ENCODE assay signal across 25 cellular contexts in the genomic region with DNA sequence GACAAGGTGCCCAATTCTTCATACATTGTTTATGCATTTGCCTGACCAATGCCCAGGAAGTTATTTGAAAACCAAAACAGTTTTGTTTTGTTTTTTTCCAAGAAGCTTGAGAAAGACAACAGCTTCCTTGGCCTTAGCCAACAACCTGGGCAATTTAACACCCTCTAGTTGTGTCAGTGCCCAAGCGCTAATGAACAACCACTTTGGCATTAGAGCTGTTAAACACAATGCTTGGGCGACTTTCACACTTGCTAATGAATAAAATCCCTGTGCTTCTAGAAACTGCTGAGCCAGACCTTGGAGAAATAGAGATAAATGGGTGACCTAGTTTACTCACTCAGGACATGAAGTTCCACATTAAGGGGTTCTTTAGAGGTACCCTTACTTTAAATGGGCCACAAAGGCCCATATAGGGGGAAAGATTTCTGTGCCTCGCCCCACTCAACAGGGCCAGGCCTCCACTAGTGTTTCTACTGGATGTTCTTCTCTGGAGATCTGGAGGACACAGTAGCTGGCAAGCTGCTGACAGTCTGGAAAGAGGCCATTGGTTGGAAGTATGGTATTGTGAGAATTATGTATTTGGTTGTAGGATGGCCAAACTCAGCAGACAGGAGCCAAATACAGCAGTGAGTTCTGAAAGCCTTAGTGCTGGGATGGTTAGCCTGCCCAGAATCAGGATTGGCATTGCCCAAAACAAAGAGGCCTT.
DNase-seq lines count a peak whose midpoint lies in the region; ATAC-seq and TF ChIP-seq lines count a peak whose summit lies in the region.
"Had no signal": no experiment of that assay in that cellular context is flagged by ENCODE, and none has a peak within 500 bp of the region (broad histone marks: within the 10 kb centered on the region; RNA-seq: fewer than 3 reads in every experiment).

No MANE protein-coding gene starts in this region.

- intact Hi-C loops in activated CD4-positive, alpha-beta T cell treated with anti-CD3 and anti-CD28 coated beads, Interleukin-2, amount 10 ng/mL, durations not matched to agents 24 days and 14 days (cut with micrococcal nuclease), result no loop called here
- intact Hi-C loops in gastrocnemius medialis (cut with DNase I; ENCODE audit: low total_unique reads), result no loop called here
- intact Hi-C loops in esophagus squamous epithelium (cut with DNase I), result no loop called here

- peaks cover 54% of the 10 kb centered on the region for H3K36me3 ChIP-seq in CD8-positive, alpha-beta memory T cell (ENCODE audit: insufficient read depth, low read length)
- H3K36me3 ChIP-seq in gastrocnemius medialis (no peaks in the 10 kb centered on the region), esophagus squamous epithelium (peaks cover 0 to 60% (median 0%) of the 10 kb centered on the region in 3 donors)
- H3K36me3 ChIP-seq: BE2C, neural progenitor cell had no signal

- ATAC-seq in gastrocnemius medialis, result no peak
- ATAC-seq: PC-3; psoas muscle; stimulated activated naive CD8-positive, alpha-beta T cell treated with anti-CD3 and anti-CD28 coated beads, Interleukin-15, Interleukin-2, amounts not matched to agents 100 U/mL and 50 U/mL, for 24 hours had no signal

- no peaks in the 10 kb centered on the region for H3K9me3 ChIP-seq in CD8-positive, alpha-beta memory T cell (ENCODE audit: low read length)
- H3K9me3 ChIP-seq in gastrocnemius medialis (no peaks in the 10 kb centered on the region), esophagus squamous epithelium (no peaks in the 10 kb centered on the region)
- H3K9me3 ChIP-seq: BE2C, psoas muscle had no signal

- no peaks in the 10 kb centered on the region for H3K27me3 Mint-ChIP-seq in activated CD4-positive, alpha-beta T cell treated with anti-CD3 and anti-CD28 coated beads, Interleukin-2, amount 10 ng/mL, durations not matched to agents 24 days and 14 days
- H3K27me3 Mint-ChIP-seq in activated CD4-positive, alpha-beta T cell treated with anti-CD3 and anti-CD28 coated beads, Interleukin-2, amount 10 ng/mL, durations not matched to agents 7 days and 5 days, result no peaks in the 10 kb centered on the region
- H3K27me3 Mint-ChIP-seq in CD8-positive, alpha-beta memory T cell, result no peaks in the 10 kb centered on the region
- H3K27me3 Mint-ChIP-seq: brain had no signal

- peaks cover 61% of the 10 kb centered on the region for H3K36me3 Mint-ChIP-seq in activated CD4-positive, alpha-beta T cell treated with anti-CD3 and anti-CD28 coated beads, Interleukin-2, amount 10 ng/mL, durations not matched to agents 24 days and 14 days (ENCODE audit: low read depth)
- H3K36me3 Mint-ChIP-seq in activated CD4-positive, alpha-beta T cell treated with anti-CD3 and anti-CD28 coated beads, Interleukin-2, amount 10 ng/mL, durations not matched to agents 7 days and 5 days (ENCODE audit: low read depth), result peaks cover 78% of the 10 kb centered on the region
- H3K36me3 Mint-ChIP-seq in CD8-positive, alpha-beta memory T cell, result peaks cover 14 to 91% (median 35%) of the 10 kb centered on the region in 3 donors
- H3K36me3 Mint-ChIP-seq: brain, neural progenitor cell had no signal

- no peaks in the 10 kb centered on the region for H3K27me3 ChIP-seq in CD8-positive, alpha-beta memory T cell (ENCODE audit: insufficient read depth, low read length, poor library complexity, severe bottlenecking)
- H3K27me3 ChIP-seq in gastrocnemius medialis, result no peaks in the 10 kb centered on the region
- H3K27me3 ChIP-seq in esophagus squamous epithelium, result no peaks in the 10 kb centered on the region
- H3K27me3 ChIP-seq: neural progenitor cell had no signal

- no peak for TF ChIP-seq CTCF in coronary artery (IDR thresholded peaks at IDR 0.05)
- TF ChIP-seq CTCF in gastrocnemius medialis (IDR thresholded peaks at IDR 0.05 in 4 of 5, conservative IDR thresholded peaks at IDR 0.05 in 1 of 5), result no peak
- no peak for TF ChIP-seq CTCF in esophagus squamous epithelium (IDR thresholded peaks at IDR 0.05)

- no peak overlapping the region for H3K4me3 Mint-ChIP-seq in activated CD4-positive, alpha-beta T cell treated with anti-CD3 and anti-CD28 coated beads, Interleukin-2, amount 10 ng/mL, durations not matched to agents 24 days and 14 days
- no peak overlapping the region for H3K4me3 Mint-ChIP-seq in activated CD4-positive, alpha-beta T cell treated with anti-CD3 and anti-CD28 coated beads, Interleukin-2, amount 10 ng/mL, durations not matched to agents 7 days and 5 days
- H3K4me3 Mint-ChIP-seq in CD8-positive, alpha-beta memory T cell, result no peak overlapping the region
- H3K4me3 Mint-ChIP-seq: brain, neural progenitor cell had no signal

- H3K9me3 Mint-ChIP-seq in activated CD4-positive, alpha-beta T cell treated with anti-CD3 and anti-CD28 coated beads, Interleukin-2, amount 10 ng/mL, durations not matched to agents 24 days and 14 days, result no peaks in the 10 kb centered on the region
- no peaks in the 10 kb centered on the region for H3K9me3 Mint-ChIP-seq in activated CD4-positive, alpha-beta T cell treated with anti-CD3 and anti-CD28 coated beads, Interleukin-2, amount 10 ng/mL, durations not matched to agents 7 days and 5 days
- no peaks in the 10 kb centered on the region for H3K9me3 Mint-ChIP-seq in CD8-positive, alpha-beta memory T cell
- H3K9me3 Mint-ChIP-seq: brain had no signal

- no peak for DNase-seq in activated CD4-positive, alpha-beta T cell treated with anti-CD3 and anti-CD28 coated beads, Interleukin-2, amount 10 ng/mL, durations not matched to agents 24 days and 14 days
- DNase-seq in activated CD4-positive, alpha-beta T cell treated with anti-CD3 and anti-CD28 coated beads, Interleukin-2, amount 10 ng/mL, durations not matched to agents 7 days and 5 days, result no peak
- no peak for DNase-seq in CD8-positive, alpha-beta memory T cell
- DNase-seq in cerebellar cortex (ENCODE audit: low spot score) (peak; percentile 2), midbrain (lab: John Stamatoyannopoulos, UW) (peak; percentile 29), coronary artery (ENCODE audit: low spot score) (no peak), gastrocnemius medialis (no peak), esophagus squamous epithelium (lab: John Stamatoyannopoulos, UW) (no peak)
- DNase-seq: activated CD4-positive, alpha-beta T cell treated with anti-CD3 and anti-CD28 coated beads for 48 hours; activated naive CD4-positive, alpha-beta T cell treated with anti-CD3 and anti-CD28 coated beads, Interleukin-2, amount 50 U/mL, for 16 hours; BE2C; EL; H7; NCI-H1417 treated with DMSO at 0.1 percent for 48 hours; NCI-H526 treated with DMSO at 0.1 percent for 48 hours; PC-3; psoas muscle; SIG-M5; stimulated activated CD4-positive, alpha-beta T cell treated with anti-CD3 and anti-CD28 coated beads, Interleukin-2, amount 100 ng/mL, for 48 hours; stimulated activated naive CD8-positive, alpha-beta T cell treated with anti-CD3 and anti-CD28 coated beads, Interleukin-15, Interleukin-2, amounts not matched to agents 100 U/mL and 50 U/mL, for 24 hours had no signal

- H3K4me3 ChIP-seq in CD8-positive, alpha-beta memory T cell (ENCODE audit: low read length), result no peak overlapping the region
- H3K4me3 ChIP-seq in coronary artery (no peak overlapping the region), gastrocnemius medialis (no peak overlapping the region), esophagus squamous epithelium (no peak overlapping the region)
- H3K4me3 ChIP-seq: neural progenitor cell, psoas muscle, smooth muscle cell had no signal

- no peak for TF ChIP-seq POLR2A in gastrocnemius medialis (IDR thresholded peaks at IDR 0.05)
- TF ChIP-seq POLR2A in esophagus squamous epithelium (IDR thresholded peaks at IDR 0.05), result no peak

- CTCF ChIA-PET in activated CD4-positive, alpha-beta T cell treated with anti-CD3 and anti-CD28 coated beads, Interleukin-2, amount 10 ng/mL, durations not matched to agents 7 days and 5 days (lab: Charles Lee), result no interaction called here
- CTCF ChIA-PET in CD8-positive, alpha-beta memory T cell (lab: Charles Lee), result no interaction called here

- no peak overlapping the region for H3K27ac ChIP-seq in CD8-positive, alpha-beta memory T cell (ENCODE audit: low read depth, low read length)
- no peak overlapping the region for H3K27ac ChIP-seq in coronary artery
- H3K27ac ChIP-seq in gastrocnemius medialis, result no peak overlapping the region
- no peak overlapping the region for H3K27ac ChIP-seq in esophagus squamous epithelium
- H3K27ac ChIP-seq: 22Rv1, epithelial cell of prostate, neural progenitor cell, psoas muscle had no signal

- H3K27ac Mint-ChIP-seq in activated CD4-positive, alpha-beta T cell treated with anti-CD3 and anti-CD28 coated beads, Interleukin-2, amount 10 ng/mL, durations not matched to agents 24 days and 14 days, result peak overlapping the region; percentile 25
- H3K27ac Mint-ChIP-seq in activated CD4-positive, alpha-beta T cell treated with anti-CD3 and anti-CD28 coated beads, Interleukin-2, amount 10 ng/mL, durations not matched to agents 7 days and 5 days, result no peak overlapping the region
- peak overlapping the region in 5 of 8 donors; percentile 60 to 93 (median 76) for H3K27ac Mint-ChIP-seq in CD8-positive, alpha-beta memory T cell

- in situ Hi-C loops in gastrocnemius medialis (cut with MboI; ENCODE audit: low sequenced_read_pairs in 4 of 4), result no loop called here

- WGBS in esophagus squamous epithelium, 2 donors, result 85 to 86% methylated on average over 3 of the region's 3 CpGs

- H3K4me1 Mint-ChIP-seq in activated CD4-positive, alpha-beta T cell treated with anti-CD3 and anti-CD28 coated beads, Interleukin-2, amount 10 ng/mL, durations not matched to agents 24 days and 14 days, result no peaks in the 10 kb centered on the region
- H3K4me1 Mint-ChIP-seq in activated CD4-positive, alpha-beta T cell treated with anti-CD3 and anti-CD28 coated beads, Interleukin-2, amount 10 ng/mL, durations not matched to agents 7 days and 5 days, result no peaks in the 10 kb centered on the region
- H3K4me1 Mint-ChIP-seq in CD8-positive, alpha-beta memory T cell, result no peaks in the 10 kb centered on the region

- POLR2A ChIA-PET in activated CD4-positive, alpha-beta T cell treated with anti-CD3 and anti-CD28 coated beads, Interleukin-2, amount 10 ng/mL, durations not matched to agents 7 days and 5 days (lab: Charles Lee), result no interaction called here
- POLR2A ChIA-PET in CD8-positive, alpha-beta memory T cell (lab: Charles Lee), result no interaction called here

- no peaks in the 10 kb centered on the region for H3K4me1 ChIP-seq in CD8-positive, alpha-beta memory T cell (ENCODE audit: insufficient read depth, low read length)
- H3K4me1 ChIP-seq in gastrocnemius medialis (no peaks in the 10 kb centered on the region), esophagus squamous epithelium (no peaks in the 10 kb centered on the region)
- H3K4me1 ChIP-seq: BE2C, neural progenitor cell, psoas muscle had no signal

Comparison
In these comparisons a context has a peak if more than half of its experiments do, and no peak if none do; other contexts are left out.
1. DNase-seq: peak in cerebellar cortex (single experiment) and midbrain (single experiment); none in activated CD4-positive, alpha-beta T cell treated with anti-CD3 and anti-CD28 coated beads, Interleukin-2, amount 10 ng/mL, durations not matched to agents 24 days and 14 days (single experiment), activated CD4-positive, alpha-beta T cell treated with anti-CD3 and anti-CD28 coated beads, Interleukin-2, amount 10 ng/mL, durations not matched to agents 7 days and 5 days (single experiment), CD8-positive, alpha-beta memory T cell (0 of 5), coronary artery (single experiment), gastrocnemius medialis (0 of 2) and esophagus squamous epithelium (single experiment).